Comparison of ENCODE assay signal across 1 cellular context in the genomic region with DNA sequence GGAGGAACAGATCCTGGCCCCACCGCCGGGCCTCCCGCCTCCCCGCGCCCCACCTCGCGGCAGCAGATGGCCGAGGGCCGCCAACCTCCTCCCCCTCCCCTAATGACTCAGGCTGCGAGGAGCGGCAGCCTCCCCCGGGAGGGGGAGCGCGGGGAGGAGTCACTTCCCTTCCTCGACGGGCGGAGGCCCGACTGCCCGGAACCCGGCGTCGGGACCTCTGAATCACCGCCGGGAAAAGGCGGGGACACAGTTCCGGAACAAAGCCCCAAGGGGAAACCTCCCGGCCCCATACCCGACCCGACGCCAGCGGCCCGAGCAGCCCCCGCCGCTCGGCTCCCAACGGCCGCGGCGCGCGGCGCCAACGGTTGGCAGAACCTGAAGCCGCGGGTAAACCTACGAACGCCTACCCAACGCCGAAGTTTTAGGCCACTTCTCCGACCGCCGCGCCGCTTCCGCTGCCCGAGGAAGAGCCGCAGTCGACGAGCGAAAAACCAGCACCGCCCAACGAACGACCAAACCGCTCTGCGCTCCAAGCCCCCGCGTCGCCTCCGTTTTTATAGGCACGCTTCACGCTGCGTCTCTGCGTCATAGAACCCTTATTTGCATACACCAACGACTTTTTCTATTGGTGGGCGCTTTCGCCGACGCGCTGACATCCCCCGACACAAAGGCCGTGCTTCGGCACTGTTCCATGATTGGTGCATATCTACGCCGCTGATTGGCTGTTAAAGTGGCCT.
TF ChIP-seq lines count a peak whose summit lies in the region.

No MANE protein-coding gene starts in this region.

TF ChIP-seq in HepG2, 621 proteins besides CTCF, POLR2A, EP300 and RAD21 (continued from another document and continues in another):
- TF ChIP-seq ZBTB40 (IDR thresholded peaks at IDR 0.05): no peak
- TF ChIP-seq ZBTB40 (CRISPR knock-in tag; IDR thresholded peaks at IDR 0.05): peak; percentile 82
- TF ChIP-seq, protein P1, sequence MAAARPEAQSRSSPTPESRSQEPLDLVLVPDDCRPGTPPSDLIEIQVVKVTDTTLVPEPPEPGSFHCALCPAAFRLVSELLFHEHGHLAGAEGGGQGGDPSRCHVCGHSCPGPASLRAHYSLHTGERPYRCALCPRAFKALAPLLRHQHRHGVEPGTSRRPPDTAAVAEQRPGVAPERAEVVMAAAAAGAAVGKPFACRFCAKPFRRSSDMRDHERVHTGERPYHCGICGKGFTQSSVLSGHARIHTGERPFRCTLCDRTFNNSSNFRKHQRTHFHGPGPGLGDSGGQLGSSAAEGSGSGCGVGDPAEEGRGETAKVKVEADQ (CRISPR knock-in tag; IDR thresholded peaks at IDR 0.05; ENCODE audit: borderline replicate concordance): peak; percentile 98
- TF ChIP-seq ZNF570 (CRISPR knock-in tag; IDR thresholded peaks at IDR 0.05; ENCODE audit: borderline replicate concordance): no peak
- peak; percentile 58; the same call in 1 of the 2 replicates for TF ChIP-seq JUNB (CRISPR knock-in tag; IDR thresholded peaks at IDR 0.05; ENCODE audit: borderline replicate concordance)
- peak; percentile 99 for TF ChIP-seq AFF4 (CRISPR knock-in tag; IDR thresholded peaks at IDR 0.05)
- peak; percentile 79 for TF ChIP-seq ZNF24 (IDR thresholded peaks at IDR 0.05)
- peak; percentile 89; the same call in 1 of the 2 replicates for TF ChIP-seq ZNF724P (CRISPR knock-in tag; IDR thresholded peaks at IDR 0.05; ENCODE audit: borderline replicate concordance)
- TF ChIP-seq MIER2 (CRISPR knock-in tag; IDR thresholded peaks at IDR 0.05): peak; percentile 57; the same call in 1 of the 2 replicates
- TF ChIP-seq ZNF138 (CRISPR knock-in tag; IDR thresholded peaks at IDR 0.05; ENCODE audit: low read depth): peak; percentile 95
- peak; percentile 95 for TF ChIP-seq ZNF225 (CRISPR knock-in tag; IDR thresholded peaks at IDR 0.05)
- TF ChIP-seq SYNCRIP (IDR thresholded peaks at IDR 0.05; ENCODE audit: insufficient read depth, low read depth, low read length): no peak
- TF ChIP-seq SETDB1 (CRISPR knock-in tag; IDR thresholded peaks at IDR 0.05; ENCODE audit: borderline replicate concordance): no peak
- TF ChIP-seq DNMT1 (CRISPR knock-in tag; IDR thresholded peaks at IDR 0.05): no peak
- TF ChIP-seq ZNF484 (CRISPR knock-in tag; IDR thresholded peaks at IDR 0.05; ENCODE audit: borderline replicate concordance, low read depth): no peak
- TF ChIP-seq, protein P2, sequence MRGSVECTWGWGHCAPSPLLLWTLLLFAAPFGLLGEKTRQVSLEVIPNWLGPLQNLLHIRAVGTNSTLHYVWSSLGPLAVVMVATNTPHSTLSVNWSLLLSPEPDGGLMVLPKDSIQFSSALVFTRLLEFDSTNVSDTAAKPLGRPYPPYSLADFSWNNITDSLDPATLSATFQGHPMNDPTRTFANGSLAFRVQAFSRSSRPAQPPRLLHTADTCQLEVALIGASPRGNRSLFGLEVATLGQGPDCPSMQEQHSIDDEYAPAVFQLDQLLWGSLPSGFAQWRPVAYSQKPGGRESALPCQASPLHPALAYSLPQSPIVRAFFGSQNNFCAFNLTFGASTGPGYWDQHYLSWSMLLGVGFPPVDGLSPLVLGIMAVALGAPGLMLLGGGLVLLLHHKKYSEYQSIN (CRISPR knock-in tag; IDR thresholded peaks at IDR 0.05; ENCODE audit: borderline replicate concordance): no peak
- TF ChIP-seq RBM22 (optimal IDR thresholded peaks at IDR 0.05; ENCODE audit: low read length): peak; percentile 98
- TF ChIP-seq, protein P3, sequence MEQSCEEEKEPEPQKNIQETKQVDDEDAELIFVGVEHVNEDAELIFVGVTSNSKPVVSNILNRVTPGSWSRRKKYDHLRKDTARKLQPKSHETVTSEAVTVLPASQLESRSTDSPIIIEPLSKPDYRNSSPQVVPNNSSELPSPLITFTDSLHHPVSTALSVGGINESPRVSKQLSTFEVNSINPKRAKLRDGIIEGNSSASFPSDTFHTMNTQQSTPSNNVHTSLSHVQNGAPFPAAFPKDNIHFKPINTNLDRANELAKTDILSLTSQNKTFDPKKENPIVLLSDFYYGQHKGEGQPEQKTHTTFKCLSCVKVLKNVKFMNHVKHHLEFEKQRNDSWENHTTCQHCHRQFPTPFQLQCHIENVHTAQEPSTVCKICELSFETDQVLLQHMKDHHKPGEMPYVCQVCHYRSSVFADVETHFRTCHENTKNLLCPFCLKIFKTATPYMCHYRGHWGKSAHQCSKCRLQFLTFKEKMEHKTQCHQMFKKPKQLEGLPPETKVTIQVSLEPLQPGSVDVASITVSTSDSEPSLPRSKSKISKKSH (CRISPR knock-in tag; IDR thresholded peaks at IDR 0.05; ENCODE audit: borderline replicate concordance): peak; percentile 93
- peak; percentile 69 for TF ChIP-seq TEAD3 (CRISPR knock-in tag; optimal IDR thresholded peaks at IDR 0.05; ENCODE audit: borderline replicate concordance)
- no peak for TF ChIP-seq SRSF9 (IDR thresholded peaks at IDR 0.05; ENCODE audit: borderline replicate concordance, insufficient read depth, low read depth, low read length, poor library complexity, severe bottlenecking)
- TF ChIP-seq, protein P4, sequence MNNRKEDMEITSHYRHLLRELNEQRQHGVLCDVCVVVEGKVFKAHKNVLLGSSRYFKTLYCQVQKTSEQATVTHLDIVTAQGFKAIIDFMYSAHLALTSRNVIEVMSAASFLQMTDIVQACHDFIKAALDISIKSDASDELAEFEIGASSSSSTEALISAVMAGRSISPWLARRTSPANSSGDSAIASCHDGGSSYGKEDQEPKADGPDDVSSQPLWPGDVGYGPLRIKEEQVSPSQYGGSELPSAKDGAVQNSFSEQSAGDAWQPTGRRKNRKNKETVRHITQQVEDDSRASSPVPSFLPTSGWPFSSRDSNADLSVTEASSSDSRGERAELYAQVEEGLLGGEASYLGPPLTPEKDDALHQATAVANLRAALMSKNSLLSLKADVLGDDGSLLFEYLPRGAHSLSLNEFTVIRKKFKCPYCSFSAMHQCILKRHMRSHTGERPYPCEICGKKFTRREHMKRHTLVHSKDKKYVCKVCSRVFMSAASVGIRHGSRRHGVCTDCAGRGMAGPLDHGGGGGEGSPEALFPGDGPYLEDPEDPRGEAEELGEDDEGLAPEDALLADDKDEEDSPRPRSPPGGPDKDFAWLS (CRISPR knock-in tag; IDR thresholded peaks at IDR 0.05; ENCODE audit: borderline replicate concordance): no peak
- TF ChIP-seq SIN3B (IDR thresholded peaks at IDR 0.05; ENCODE audit: low read length): peak; percentile 65; the same call in 1 of the 2 replicates
- TF ChIP-seq, protein P5, sequence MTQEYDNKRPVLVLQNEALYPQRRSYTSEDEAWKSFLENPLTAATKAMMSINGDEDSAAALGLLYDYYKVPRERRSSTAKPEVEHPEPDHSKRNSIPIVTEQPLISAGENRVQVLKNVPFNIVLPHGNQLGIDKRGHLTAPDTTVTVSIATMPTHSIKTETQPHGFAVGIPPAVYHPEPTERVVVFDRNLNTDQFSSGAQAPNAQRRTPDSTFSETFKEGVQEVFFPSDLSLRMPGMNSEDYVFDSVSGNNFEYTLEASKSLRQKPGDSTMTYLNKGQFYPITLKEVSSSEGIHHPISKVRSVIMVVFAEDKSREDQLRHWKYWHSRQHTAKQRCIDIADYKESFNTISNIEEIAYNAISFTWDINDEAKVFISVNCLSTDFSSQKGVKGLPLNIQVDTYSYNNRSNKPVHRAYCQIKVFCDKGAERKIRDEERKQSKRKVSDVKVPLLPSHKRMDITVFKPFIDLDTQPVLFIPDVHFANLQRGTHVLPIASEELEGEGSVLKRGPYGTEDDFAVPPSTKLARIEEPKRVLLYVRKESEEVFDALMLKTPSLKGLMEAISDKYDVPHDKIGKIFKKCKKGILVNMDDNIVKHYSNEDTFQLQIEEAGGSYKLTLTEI (CRISPR knock-in tag; conservative IDR thresholded peaks at IDR 0.05): no peak
- TF ChIP-seq ZXDC (CRISPR knock-in tag; IDR thresholded peaks at IDR 0.05): 0 out of 2 replicates have a peak, but pooled peaks have one; percentile 80
